Comparison of ENCODE assay signal across 18 cellular contexts in the genomic region with DNA sequence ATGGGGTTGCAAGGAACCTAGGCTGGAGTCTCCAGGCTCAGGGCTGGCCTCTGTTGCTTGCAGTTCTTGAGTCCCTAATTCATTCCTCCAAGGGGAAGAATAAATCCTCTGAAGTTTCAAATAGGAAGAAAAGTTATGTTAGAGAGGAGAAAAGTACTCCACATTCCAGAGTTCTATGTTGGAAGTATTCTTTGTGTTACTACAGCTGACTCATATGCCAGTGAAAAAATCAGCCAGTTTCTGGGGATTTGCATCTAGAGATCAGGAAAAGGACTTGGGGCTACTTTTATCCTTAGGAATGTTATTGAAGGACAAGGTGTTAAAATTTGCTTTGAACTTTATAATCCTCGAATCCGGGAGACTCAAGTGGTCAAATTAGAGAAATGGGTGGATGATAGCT.
"Had no signal": no experiment of that assay in that cellular context is flagged by ENCODE, and none has a peak within 500 bp of the region (broad histone marks: within the 10 kb centered on the region; RNA-seq: fewer than 3 reads in every experiment).

No MANE protein-coding gene starts in this region.

- H3K9me3 ChIP-seq: adrenal gland, colonic mucosa, prostate gland, suprapubic skin, upper lobe of left lung had no signal

- H3K36me3 Mint-ChIP-seq: brain had no signal

- H3K36me3 ChIP-seq: adrenal gland, colonic mucosa, prostate gland, suprapubic skin, upper lobe of left lung had no signal

- H3K27ac Mint-ChIP-seq: activated CD4-positive, alpha-beta memory T cell treated with anti-CD3 and anti-CD28 coated beads, Interleukin-2, amount 10 ng/mL, durations not matched to agents 7 days and 5 days; activated CD4-positive, alpha-beta T cell treated with anti-CD3 and anti-CD28 coated beads for 36 hours; activated T-cell treated with anti-CD3 and anti-CD28 coated beads, Interleukin-2, amount 50 U/mL, for 24 hours; brain; nephron progenitor cell; T-helper 1 cell treated with Interleukin-12 subunit alpha and Interleukin-12 subunit beta and Interleukin-4 antibody, amounts not matched to agents 30 μg/mL and 1 μg/mL, for 36 hours had no signal

- H3K4me3 Mint-ChIP-seq: activated CD4-positive, alpha-beta memory T cell treated with anti-CD3 and anti-CD28 coated beads, Interleukin-2, amount 10 ng/mL, durations not matched to agents 7 days and 5 days; activated CD4-positive, alpha-beta T cell treated with anti-CD3 and anti-CD28 coated beads for 36 hours; activated T-cell treated with anti-CD3 and anti-CD28 coated beads, Interleukin-2, amount 50 U/mL, for 24 hours; brain; nephron progenitor cell; T-helper 1 cell treated with Interleukin-12 subunit alpha and Interleukin-12 subunit beta and Interleukin-4 antibody, amounts not matched to agents 30 μg/mL and 1 μg/mL, for 36 hours had no signal

- H3K9me3 Mint-ChIP-seq: activated CD4-positive, alpha-beta memory T cell treated with anti-CD3 and anti-CD28 coated beads, Interleukin-2, amount 10 ng/mL, durations not matched to agents 7 days and 5 days; activated T-cell treated with anti-CD3 and anti-CD28 coated beads, Interleukin-2, amount 50 U/mL, for 24 hours; T-helper 1 cell treated with Interleukin-12 subunit alpha and Interleukin-12 subunit beta and Interleukin-4 antibody, amounts not matched to agents 30 μg/mL and 1 μg/mL, for 36 hours had no signal

- H3K4me1 ChIP-seq: adrenal gland, colonic mucosa, suprapubic skin, upper lobe of left lung had no signal

- H3K4me3 ChIP-seq: adrenal gland, colonic mucosa, prostate gland, suprapubic skin, upper lobe of left lung had no signal

- H3K27ac ChIP-seq: adrenal gland, prostate gland, suprapubic skin, upper lobe of left lung had no signal

- DNase-seq: activated CD4-positive, alpha-beta memory T cell treated with anti-CD3 and anti-CD28 coated beads, Interleukin-2, amount 10 ng/mL, durations not matched to agents 7 days and 5 days; activated CD4-positive, alpha-beta T cell treated with anti-CD3 and anti-CD28 coated beads for 36 hours; activated effector memory CD4-positive, alpha-beta T cell treated with Interleukin-2 at 50 U/mL for 16 hours; activated naive CD4-positive, alpha-beta T cell treated with anti-CD3 and anti-CD28 coated beads, Interleukin-2, amount 50 U/mL, for 16 hours; activated T-cell treated with anti-CD3 and anti-CD28 coated beads, Interleukin-2, amount 50 U/mL, for 24 hours; adrenal gland; central memory CD4-positive, alpha-beta T cell; colonic mucosa; hypothalamus; kidney glomerular epithelial cell; nephron progenitor cell; right cardiac atrium; stimulated activated naive CD8-positive, alpha-beta T cell treated with anti-CD3 and anti-CD28 coated beads, Interleukin-15, Interleukin-2, amounts not matched to agents 100 U/mL and 50 U/mL, for 24 hours; upper lobe of left lung had no signal

- H3K27me3 ChIP-seq: adrenal gland, colonic mucosa, suprapubic skin, upper lobe of left lung had no signal

- H3K4me1 Mint-ChIP-seq: brain had no signal
